Comparison of ENCODE assay signal across 23 cellular contexts in genomic region chrX:109943092-109943739, GRCh38.
"Had no signal": no experiment of that assay in that cellular context is flagged by ENCODE, and none has a peak within 500 bp of the region (broad histone marks: within the 10 kb centered on the region; RNA-seq: fewer than 3 reads in every experiment).

No MANE protein-coding gene starts in this region.

- H3K4me3 Mint-ChIP-seq: activated T-cell treated with anti-CD3 and anti-CD28 coated beads, Interleukin-2, amount 50 U/mL, for 24 hours; activated T-helper 17 cell treated with anti-CD3 and anti-CD28 coated beads, Interleukin-2, amount 50 U/mL, for 72 hours; central memory CD8-positive, alpha-beta T cell; immature natural killer cell; naive thymus-derived CD4-positive, alpha-beta T cell; neural crest cell; T-helper 17 cell had no signal

- DNase-seq: activated T-cell treated with anti-CD3 and anti-CD28 coated beads, Interleukin-2, amount 50 U/mL, for 24 hours; aorta; effector memory CD4-positive, alpha-beta T cell; foreskin melanocyte; glutamatergic neuron; immature natural killer cell; lower lobe of right lung; naive thymus-derived CD4-positive, alpha-beta T cell; retina; sigmoid colon; spleen; stimulated activated CD4-positive, alpha-beta T cell treated with anti-CD3 and anti-CD28 coated beads, Interleukin-4, amount 100 ng/mL, for 1 hour; stimulated activated naive CD4-positive, alpha-beta T cell; T-helper 17 cell; upper lobe of left lung had no signal

- H3K36me3 ChIP-seq: breast epithelium, lower lobe of right lung, sigmoid colon, spleen, upper lobe of left lung had no signal

- H3K27ac ChIP-seq: breast epithelium, hepatocyte, lower lobe of right lung, sigmoid colon, spleen, upper lobe of left lung had no signal

- H3K27me3 Mint-ChIP-seq: activated T-helper 17 cell treated with anti-CD3 and anti-CD28 coated beads, Interleukin-2, amount 50 U/mL, for 72 hours; central memory CD8-positive, alpha-beta T cell; naive thymus-derived CD4-positive, alpha-beta T cell; T-helper 17 cell had no signal

- H3K27me3 ChIP-seq: hepatocyte, sigmoid colon, spleen, upper lobe of left lung had no signal

- H3K4me3 ChIP-seq: breast epithelium, hepatocyte, lower lobe of right lung, sigmoid colon, spleen, upper lobe of left lung had no signal

- H3K4me1 ChIP-seq: breast epithelium, lower lobe of right lung, sigmoid colon, spleen, upper lobe of left lung had no signal

- ATAC-seq: activated naive CD4-positive, alpha-beta T cell treated with anti-CD3 and anti-CD28 coated beads, Interleukin-2, amount 50 U/mL, for 72 hours; activated T-helper 17 cell treated with anti-CD3 and anti-CD28 coated beads, Interleukin-2, amount 50 U/mL, for 72 hours; esophagus mucosa; left lobe of liver; lower lobe of right lung; T-helper 17 cell had no signal

- H3K4me1 Mint-ChIP-seq: activated T-helper 17 cell treated with anti-CD3 and anti-CD28 coated beads, Interleukin-2, amount 50 U/mL, for 72 hours; central memory CD8-positive, alpha-beta T cell; immature natural killer cell; naive thymus-derived CD4-positive, alpha-beta T cell; neural crest cell; T-helper 17 cell had no signal

- H3K9me3 Mint-ChIP-seq: activated naive CD4-positive, alpha-beta T cell treated with anti-CD3 and anti-CD28 coated beads, Interleukin-2, amount 50 U/mL, for 72 hours; activated T-cell treated with anti-CD3 and anti-CD28 coated beads, Interleukin-2, amount 50 U/mL, for 24 hours; activated T-helper 17 cell treated with anti-CD3 and anti-CD28 coated beads, Interleukin-2, amount 50 U/mL, for 72 hours; central memory CD8-positive, alpha-beta T cell; immature natural killer cell; naive thymus-derived CD4-positive, alpha-beta T cell had no signal

- H3K36me3 Mint-ChIP-seq: immature natural killer cell; naive thymus-derived CD4-positive, alpha-beta T cell had no signal

- H3K27ac Mint-ChIP-seq: activated naive CD4-positive, alpha-beta T cell treated with anti-CD3 and anti-CD28 coated beads, Interleukin-2, amount 50 U/mL, for 72 hours; activated T-cell treated with anti-CD3 and anti-CD28 coated beads, Interleukin-2, amount 50 U/mL, for 24 hours; activated T-helper 17 cell treated with anti-CD3 and anti-CD28 coated beads, Interleukin-2, amount 50 U/mL, for 72 hours; immature natural killer cell; naive thymus-derived CD4-positive, alpha-beta T cell; T-helper 17 cell had no signal

- H3K9me3 ChIP-seq: breast epithelium, lower lobe of right lung, sigmoid colon, spleen, upper lobe of left lung had no signal
